Comparison of ENCODE assay signal across 1 cellular context in genomic region chr22:37431366-37431765, GRCh38.
TF ChIP-seq lines count a peak whose summit lies in the region.

No MANE protein-coding gene starts in this region.

TF ChIP-seq in IMR-90, 13 proteins besides CTCF, POLR2A, EP300 and RAD21:
- TF ChIP-seq USF2 (IDR thresholded peaks at IDR 0.05; ENCODE audit: low read depth, low read length) (no peak), MAFK (IDR thresholded peaks at IDR 0.05; ENCODE audit: low read depth, low read length) (no peak), CHD1 (IDR thresholded peaks at IDR 0.05; ENCODE audit: low read depth, low read length) (no peak), MAZ (IDR thresholded peaks at IDR 0.05; ENCODE audit: borderline replicate concordance, low read depth, low read length) (no peak), RCOR1 (IDR thresholded peaks at IDR 0.05; ENCODE audit: insufficient replicate concordance, low read length) (no peak), RFX5 (IDR thresholded peaks at IDR 0.05; ENCODE audit: low read depth, low read length) (no peak), SMC3 (IDR thresholded peaks at IDR 0.05; ENCODE audit: low read depth, low read length) (no peak), BHLHE40 (IDR thresholded peaks at IDR 0.05; ENCODE audit: low read depth, low read length) (no peak), NFE2L2 (IDR thresholded peaks at IDR 0.05; ENCODE audit: low read depth, low read length) (no peak), ELK1 (IDR thresholded peaks at IDR 0.05; ENCODE audit: borderline replicate concordance, low read depth, low read length) (no peak), FOS (IDR thresholded peaks at IDR 0.05; ENCODE audit: low read depth, low read length) (no peak), MXI1 (IDR thresholded peaks at IDR 0.05; ENCODE audit: borderline replicate concordance, low read depth, low read length) (no peak), CEBPB (IDR thresholded peaks at IDR 0.05; ENCODE audit: low read depth, low read length) (no peak)
